8 cellular contexts compared by ENCODE assay signal in the genomic region with DNA sequence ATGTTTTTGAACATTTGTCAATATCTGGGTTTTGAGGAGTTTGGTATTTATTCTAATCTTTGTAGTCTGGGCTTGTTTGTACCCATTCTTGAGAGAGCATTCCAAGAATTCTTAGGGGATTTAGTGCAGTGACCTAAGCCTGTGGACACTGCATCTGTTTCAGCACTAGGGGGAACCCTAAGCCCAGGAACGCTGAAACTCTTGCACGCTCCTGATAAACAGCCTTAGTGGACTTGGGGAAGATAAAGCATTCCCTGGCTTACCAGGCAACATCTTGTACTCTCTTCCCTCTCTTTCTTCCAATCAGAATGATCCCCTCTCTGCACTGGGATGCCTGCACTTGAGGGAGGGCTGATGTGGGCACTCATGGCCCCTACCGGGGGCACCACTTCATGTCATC.
DNase-seq lines count a peak whose midpoint lies in the region; ATAC-seq and TF ChIP-seq lines count a peak whose summit lies in the region.

No MANE protein-coding gene starts in this region.

- H3K9ac ChIP-seq in GM23248: no peak overlapping the region

- H3K27me3 Mint-ChIP-seq in activated CD4-positive, alpha-beta T cell treated with anti-CD3 and anti-CD28 coated beads, Interleukin-2, amount 10 ng/mL, durations not matched to agents 24 days and 14 days: no peaks in the 10 kb centered on the region

- no peak overlapping the region for H2AFZ ChIP-seq in GM23248

- H3K9me2 ChIP-seq in GM23248 (ENCODE audit: insufficient read depth): no peaks in the 10 kb centered on the region

- H3K4me3 Mint-ChIP-seq in activated CD4-positive, alpha-beta T cell treated with anti-CD3 and anti-CD28 coated beads, Interleukin-2, amount 10 ng/mL, durations not matched to agents 24 days and 14 days: no peak overlapping the region

- no peaks in the 10 kb centered on the region for H3K9me3 Mint-ChIP-seq in activated CD4-positive, alpha-beta T cell treated with anti-CD3 and anti-CD28 coated beads, Interleukin-2, amount 10 ng/mL, durations not matched to agents 24 days and 14 days

- H3K36me3 Mint-ChIP-seq in activated CD4-positive, alpha-beta T cell treated with anti-CD3 and anti-CD28 coated beads, Interleukin-2, amount 10 ng/mL, durations not matched to agents 24 days and 14 days (ENCODE audit: low read depth): no peaks in the 10 kb centered on the region

- H3K4me1 ChIP-seq in GM23248 (ENCODE audit: insufficient read depth) (no peaks in the 10 kb centered on the region), aorta (ENCODE audit: control insufficient read depth in 1 of 2, insufficient read depth in 2 of 2, low read length in 2 of 2) (no peaks in the 10 kb centered on the region)

- ATAC-seq in aorta (ENCODE audit: low FRiP score) (no peak), GM18873 (IDR thresholded peaks at IDR 0.05; ENCODE audit: low FRiP score, unreplicated experiment) (no peak)

- H3K36me3 ChIP-seq in GM23248 (ENCODE audit: low read depth) (no peaks in the 10 kb centered on the region), aorta (ENCODE audit: control insufficient read depth in 1 of 2, insufficient read depth in 2 of 2, low read length in 1 of 2) (no peaks in the 10 kb centered on the region)

- H3K4me2 ChIP-seq in GM23248 (ENCODE audit: unreplicated experiment): no peak overlapping the region

- no peaks in the 10 kb centered on the region for H4K20me1 ChIP-seq in GM23248 (ENCODE audit: insufficient read depth)

- DNase-seq in AG09319 (ENCODE audit: extremely low read depth, low read depth) (peak; percentile 3), GM23248 (peak; percentile 32), NCI-H526 treated with DMSO at 0.1 percent for 48 hours (lab: John Stamatoyannopoulos, UW) (peak; percentile 1), dermis microvascular lymphatic vessel endothelial cell (ENCODE audit: low read depth in 2 of 2) (peak; percentile 1 to 15), retinal pigment epithelial cell (ENCODE audit: low read depth) (peak; percentile 63), aorta (no peak)
- no peak for DNase-seq in activated CD4-positive, alpha-beta T cell treated with anti-CD3 and anti-CD28 coated beads, Interleukin-2, amount 10 ng/mL, durations not matched to agents 24 days and 14 days

- peak; percentile 55 for TF ChIP-seq CTCF in AG09319 (IDR thresholded peaks at IDR 0.05; ENCODE audit: low read depth, low read length)
- peak; percentile 85 for TF ChIP-seq CTCF in retinal pigment epithelial cell (conservative IDR thresholded peaks at IDR 0.05; ENCODE audit: low read depth, low read length)

- intact Hi-C loops in aorta (cut with DNase I): no loop called here
- intact Hi-C loops in activated CD4-positive, alpha-beta T cell treated with anti-CD3 and anti-CD28 coated beads, Interleukin-2, amount 10 ng/mL, durations not matched to agents 24 days and 14 days (cut with micrococcal nuclease): no loop called here

- H3K27ac Mint-ChIP-seq in activated CD4-positive, alpha-beta T cell treated with anti-CD3 and anti-CD28 coated beads, Interleukin-2, amount 10 ng/mL, durations not matched to agents 24 days and 14 days: no peak overlapping the region

- in situ Hi-C loops in GM23248 (cut with MboI): no loop called here

- no peaks in the 10 kb centered on the region for H3K79me2 ChIP-seq in GM23248 (ENCODE audit: insufficient read depth)

- H3K27me3 ChIP-seq in GM23248 (replicated peaks; ENCODE audit: insufficient read depth): no peaks in the 10 kb centered on the region
- H3K27me3 ChIP-seq in aorta (ENCODE audit: control insufficient read depth in 1 of 2, insufficient read depth in 2 of 2, low read length in 1 of 2): no peaks in the 10 kb centered on the region

- no peak overlapping the region for H3K4me3 ChIP-seq in GM23248
- no peak overlapping the region for H3K4me3 ChIP-seq in retinal pigment epithelial cell (ENCODE audit: low read length)
- H3K4me3 ChIP-seq in aorta (ENCODE audit: low read length in 2 of 2): no peak overlapping the region

- 60% methylated on average over 3 of the region's 3 CpGs for WGBS in GM23248 (ENCODE audit: low coverage in 1 of 2, low lambda C conversion rate in 2 of 2, missing lambda C conversion rate in 2 of 2), 2 experiments
- 23 to 40% methylated on average over 3 of the region's 3 CpGs for WGBS in aorta, 2 donors

- H3K9me3 ChIP-seq in GM23248 (ENCODE audit: low read depth) (no peaks in the 10 kb centered on the region), aorta (ENCODE audit: control insufficient read depth, low read length) (no peaks in the 10 kb centered on the region)

- no peak overlapping the region for H3K27ac ChIP-seq in GM23248
- no peak overlapping the region for H3K27ac ChIP-seq in aorta (ENCODE audit: low read depth in 1 of 2, low read length in 2 of 2)

- no peaks in the 10 kb centered on the region for H3K4me1 Mint-ChIP-seq in activated CD4-positive, alpha-beta T cell treated with anti-CD3 and anti-CD28 coated beads, Interleukin-2, amount 10 ng/mL, durations not matched to agents 24 days and 14 days

- H3F3A ChIP-seq in GM23248 (ENCODE audit: insufficient read depth): no peaks in the 10 kb centered on the region

Comparison
In these comparisons a context has a peak if more than half of its experiments do, and no peak if none do; other contexts are left out.
1. DNase-seq: peak in AG09319 (single experiment), GM23248 (single experiment), NCI-H526 treated with DMSO at 0.1 percent for 48 hours (single experiment), dermis microvascular lymphatic vessel endothelial cell (2 of 2) and retinal pigment epithelial cell (single experiment); none in aorta (0 of 2) and activated CD4-positive, alpha-beta T cell treated with anti-CD3 and anti-CD28 coated beads, Interleukin-2, amount 10 ng/mL, durations not matched to agents 24 days and 14 days (single experiment).